Comparison of ENCODE assay signal across 1 cellular context in genomic region chr2:28533021-28533420, GRCh38.
TF ChIP-seq lines count a peak whose summit lies in the region.

No MANE protein-coding gene starts in this region.

TF ChIP-seq in neural cell, 6 proteins besides CTCF, POLR2A, EP300 and RAD21:
- no peak for TF ChIP-seq EZH2 (IDR thresholded peaks at IDR 0.05; ENCODE audit: borderline replicate concordance, insufficient read depth, low read length, poor library complexity, severe bottlenecking)
- no peak for TF ChIP-seq TAF1 (IDR thresholded peaks at IDR 0.05; ENCODE audit: low read depth)
- no peak for TF ChIP-seq SMC3 (conservative IDR thresholded peaks at IDR 0.05; ENCODE audit: poor library complexity)
- TF ChIP-seq POLR2AphosphoS5 (IDR thresholded peaks at IDR 0.05), result no peak
- TF ChIP-seq, protein P1, sequence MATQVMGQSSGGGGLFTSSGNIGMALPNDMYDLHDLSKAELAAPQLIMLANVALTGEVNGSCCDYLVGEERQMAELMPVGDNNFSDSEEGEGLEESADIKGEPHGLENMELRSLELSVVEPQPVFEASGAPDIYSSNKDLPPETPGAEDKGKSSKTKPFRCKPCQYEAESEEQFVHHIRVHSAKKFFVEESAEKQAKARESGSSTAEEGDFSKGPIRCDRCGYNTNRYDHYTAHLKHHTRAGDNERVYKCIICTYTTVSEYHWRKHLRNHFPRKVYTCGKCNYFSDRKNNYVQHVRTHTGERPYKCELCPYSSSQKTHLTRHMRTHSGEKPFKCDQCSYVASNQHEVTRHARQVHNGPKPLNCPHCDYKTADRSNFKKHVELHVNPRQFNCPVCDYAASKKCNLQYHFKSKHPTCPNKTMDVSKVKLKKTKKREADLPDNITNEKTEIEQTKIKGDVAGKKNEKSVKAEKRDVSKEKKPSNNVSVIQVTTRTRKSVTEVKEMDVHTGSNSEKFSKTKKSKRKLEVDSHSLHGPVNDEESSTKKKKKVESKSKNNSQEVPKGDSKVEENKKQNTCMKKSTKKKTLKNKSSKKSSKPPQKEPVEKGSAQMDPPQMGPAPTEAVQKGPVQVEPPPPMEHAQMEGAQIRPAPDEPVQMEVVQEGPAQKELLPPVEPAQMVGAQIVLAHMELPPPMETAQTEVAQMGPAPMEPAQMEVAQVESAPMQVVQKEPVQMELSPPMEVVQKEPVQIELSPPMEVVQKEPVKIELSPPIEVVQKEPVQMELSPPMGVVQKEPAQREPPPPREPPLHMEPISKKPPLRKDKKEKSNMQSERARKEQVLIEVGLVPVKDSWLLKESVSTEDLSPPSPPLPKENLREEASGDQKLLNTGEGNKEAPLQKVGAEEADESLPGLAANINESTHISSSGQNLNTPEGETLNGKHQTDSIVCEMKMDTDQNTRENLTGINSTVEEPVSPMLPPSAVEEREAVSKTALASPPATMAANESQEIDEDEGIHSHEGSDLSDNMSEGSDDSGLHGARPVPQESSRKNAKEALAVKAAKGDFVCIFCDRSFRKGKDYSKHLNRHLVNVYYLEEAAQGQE (IDR thresholded peaks at IDR 0.05; ENCODE audit: borderline replicate concordance), result peak; percentile 58
- TF ChIP-seq MXI1 (conservative IDR thresholded peaks at IDR 0.05; ENCODE audit: poor library complexity, severe bottlenecking), result no peak
TF ChIP-seq in neural cell: peak in this region for 1.
